Comparison of ENCODE assay signal across 7 cellular contexts in the genomic region with DNA sequence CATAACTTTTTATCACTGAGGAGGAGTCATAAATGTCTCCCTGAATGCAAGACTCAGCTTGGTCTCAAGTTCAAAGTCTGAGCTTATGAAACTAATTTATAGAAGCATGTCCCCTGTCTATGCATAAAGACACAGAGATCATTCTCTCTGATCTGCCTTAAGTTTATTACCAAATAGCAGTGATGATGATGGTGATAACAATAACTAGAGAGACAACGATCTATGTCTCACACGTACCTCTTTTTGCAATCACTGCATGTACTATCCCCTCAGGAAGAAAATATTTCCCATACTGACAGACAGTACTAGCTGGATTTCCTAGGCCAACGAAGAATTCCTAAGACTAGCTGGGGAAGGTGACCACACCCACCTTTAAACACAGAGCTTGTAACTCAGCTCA.
"Had no signal": no experiment of that assay in that cellular context is flagged by ENCODE, and none has a peak within 500 bp of the region (broad histone marks: within the 10 kb centered on the region; RNA-seq: fewer than 3 reads in every experiment).

No MANE protein-coding gene starts in this region.

- DNase-seq: H9, HCEC 1CT, KBM-7 had no signal

- H3K4me2 ChIP-seq: GM23338 had no signal

- H3K4me3 ChIP-seq: GM23338 had no signal

- FAIRE-seq: H1, H54, HepG2 had no signal
